8 cellular contexts compared by ENCODE assay signal in the genomic region with DNA sequence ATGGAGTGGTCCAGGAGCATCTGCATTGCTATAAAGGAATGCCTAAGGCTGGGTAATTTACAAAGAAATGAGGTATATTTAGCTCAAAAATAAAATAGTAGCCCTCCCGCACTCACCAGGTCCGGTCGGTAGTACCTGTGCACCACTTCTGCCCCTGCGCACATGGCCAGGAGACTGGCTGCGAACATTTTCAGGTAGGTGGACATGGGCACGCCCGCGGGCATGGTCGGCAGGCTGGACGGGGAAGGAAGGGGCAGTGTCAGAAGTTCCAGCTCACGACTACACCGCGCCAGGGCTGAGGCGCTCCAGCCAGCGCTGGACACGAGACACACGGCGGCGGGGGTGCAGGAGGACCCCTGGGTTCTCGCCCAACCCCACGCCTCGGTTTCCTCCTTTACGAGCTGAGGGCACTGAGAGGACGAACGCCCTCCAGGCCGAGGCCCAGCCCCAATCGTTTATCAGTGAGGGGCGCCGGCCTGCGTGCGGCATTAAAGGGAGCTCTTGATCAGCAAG. TPM values are rescaled to one million over a fixed set of nuclear protein-coding genes. Genes with fewer than 3 reads are reported as not detected.
A peak's percentile ranks its signal among the peaks of the same experiment; 100 is the strongest.
DNase-seq lines count a peak whose midpoint lies in the region; ATAC-seq and TF ChIP-seq lines count a peak whose summit lies in the region.

No MANE protein-coding gene starts in this region.

- peak overlapping the region; percentile 95 for H3K27ac ChIP-seq in SK-N-MC
- peak overlapping the region; percentile 91 for H3K27ac ChIP-seq in neural cell (ENCODE audit: low read length)

- no peak for TF ChIP-seq CTCF in neural cell (IDR thresholded peaks at IDR 0.05; ENCODE audit: poor library complexity, severe bottlenecking)

- DNase-seq in activated CD4-positive, alpha-beta T cell treated with anti-CD3 and anti-CD28 coated beads for 36 hours = no peak
- DNase-seq in activated CD4-positive, alpha-beta T cell treated with anti-CD3 and anti-CD28 coated beads, Interleukin-2, amount 50 U/mL, for 48 hours = no peak
- DNase-seq in SK-N-MC (ENCODE audit: low read depth, low spot score) (no peak), dermis blood vessel endothelial cell (no peak), globus pallidus (ENCODE audit: low spot score) (no peak)

- H3K9me2 ChIP-seq in neural cell (ENCODE audit: insufficient read depth, low read length) = no peaks in the 10 kb centered on the region

- peak overlapping the region; percentile 87 for H2AFZ ChIP-seq in neural cell (ENCODE audit: low read depth, low read length)

- H3K36me3 ChIP-seq in SK-N-MC (ENCODE audit: insufficient read depth, low read length) (peaks cover 30% of the 10 kb centered on the region), neural cell (ENCODE audit: insufficient read depth, low read length) (no peaks in the 10 kb centered on the region)

- H3K9me3 ChIP-seq in SK-N-MC (ENCODE audit: low read depth, low read length) = no peaks in the 10 kb centered on the region
- H3K9me3 ChIP-seq in neural cell (ENCODE audit: low read length) = no peaks in the 10 kb centered on the region

- H3K9ac ChIP-seq in SK-N-MC (ENCODE audit: insufficient read length) = peak overlapping the region; percentile 93
- peak overlapping the region; percentile 88 for H3K9ac ChIP-seq in neural cell (ENCODE audit: low read length)

- intact Hi-C loops in activated CD4-positive, alpha-beta T cell treated with anti-CD3 and anti-CD28 coated beads for 36 hours (cut with DNase I, micrococcal nuclease) = loop anchor here (1.0 to 2.0 kb wide), 5 partner anchors 9 to 116 kb away; partner anchors contain the start of genes HSP90B1 (in 2 of the 2), TDG (in 2 of the 2), HCFC2 (in 1 of the 2) and NT5DC3 (in 1 of the 2)

- H3K27me3 ChIP-seq in neural cell (ENCODE audit: insufficient read depth, low read depth, low read length) = no peaks in the 10 kb centered on the region

- peaks cover 45% of the 10 kb centered on the region for H3K4me1 Mint-ChIP-seq in activated CD4-positive, alpha-beta T cell treated with anti-CD3 and anti-CD28 coated beads for 36 hours

- peaks cover 3% of the 10 kb centered on the region for H3F3A ChIP-seq in neural cell (ENCODE audit: insufficient read depth, low read length, poor library complexity, severe bottlenecking)

- H3K9me3 Mint-ChIP-seq in activated CD4-positive, alpha-beta T cell treated with anti-CD3 and anti-CD28 coated beads for 36 hours (ENCODE audit: low read depth) = no peaks in the 10 kb centered on the region

- H3K4me3 ChIP-seq in SK-N-MC (peak overlapping the region; percentile 95), neural cell (ENCODE audit: low read length) (peak overlapping the region; percentile 97)

- no peaks in the 10 kb centered on the region for H3K27me3 Mint-ChIP-seq in activated CD4-positive, alpha-beta T cell treated with anti-CD3 and anti-CD28 coated beads for 36 hours

- TF ChIP-seq RAD21 in neural cell (conservative IDR thresholded peaks at IDR 0.05) = no peak

- peaks cover 32% of the 10 kb centered on the region for H3K36me3 Mint-ChIP-seq in activated CD4-positive, alpha-beta T cell treated with anti-CD3 and anti-CD28 coated beads for 36 hours (ENCODE audit: low read depth)

- peak overlapping the region; percentile 83 for H3K4me2 ChIP-seq in neural cell (ENCODE audit: low read length)

- peak overlapping the region; percentile 95 for H3K4me3 Mint-ChIP-seq in activated CD4-positive, alpha-beta T cell treated with anti-CD3 and anti-CD28 coated beads for 36 hours

- H3K79me2 ChIP-seq in neural cell (replicated peaks; ENCODE audit: insufficient read depth, low read length) = peaks cover 21% of the 10 kb centered on the region

- peak; percentile 0 for ATAC-seq in activated CD4-positive, alpha-beta T cell treated with anti-CD3 and anti-CD28 coated beads for 36 hours
- ATAC-seq in HG02938 (IDR thresholded peaks at IDR 0.05; ENCODE audit: unreplicated experiment) (peak; percentile 25), esophagus mucosa (peak; percentile 42)

- POLR2A ChIA-PET in activated CD4-positive, alpha-beta T cell treated with anti-CD3 and anti-CD28 coated beads for 36 hours (lab: Charles Lee) = interaction anchor here (0.6 to 3.6 kb wide), 5 partner anchors 9 to 48 kb away, joined by 3 to 41 read pairs (median 4); partner anchors contain the start of genes HSP90B1 and TDG

- H3K27ac Mint-ChIP-seq in activated CD4-positive, alpha-beta T cell treated with anti-CD3 and anti-CD28 coated beads for 36 hours = peak overlapping the region; percentile 94

- no peak for TF ChIP-seq EP300 in neural cell (conservative IDR thresholded peaks at IDR 0.05; ENCODE audit: poor library complexity, severe bottlenecking)

- CTCF ChIA-PET in activated CD4-positive, alpha-beta T cell treated with anti-CD3 and anti-CD28 coated beads for 36 hours (lab: Charles Lee) = interaction anchor here (0.7 to 4.4 kb wide), 7 partner anchors 9 to 141 kb away, joined by 3 to 32 read pairs (median 5); partner anchors contain the start of genes HSP90B1 and TDG

- no peaks in the 10 kb centered on the region for H4K20me1 ChIP-seq in neural cell (ENCODE audit: insufficient read depth)

TF ChIP-seq in neural cell, 6 proteins besides CTCF, POLR2A, EP300 and RAD21:
- TF ChIP-seq EZH2 (IDR thresholded peaks at IDR 0.05; ENCODE audit: borderline replicate concordance, insufficient read depth, low read length, poor library complexity, severe bottlenecking) = no peak
- no peak for TF ChIP-seq SMC3 (conservative IDR thresholded peaks at IDR 0.05; ENCODE audit: poor library complexity)
- no peak for TF ChIP-seq TAF1 (IDR thresholded peaks at IDR 0.05; ENCODE audit: low read depth)
- no peak for TF ChIP-seq MXI1 (conservative IDR thresholded peaks at IDR 0.05; ENCODE audit: poor library complexity, severe bottlenecking)
- no peak for TF ChIP-seq POLR2AphosphoS5 (IDR thresholded peaks at IDR 0.05)
- TF ChIP-seq, protein P1, sequence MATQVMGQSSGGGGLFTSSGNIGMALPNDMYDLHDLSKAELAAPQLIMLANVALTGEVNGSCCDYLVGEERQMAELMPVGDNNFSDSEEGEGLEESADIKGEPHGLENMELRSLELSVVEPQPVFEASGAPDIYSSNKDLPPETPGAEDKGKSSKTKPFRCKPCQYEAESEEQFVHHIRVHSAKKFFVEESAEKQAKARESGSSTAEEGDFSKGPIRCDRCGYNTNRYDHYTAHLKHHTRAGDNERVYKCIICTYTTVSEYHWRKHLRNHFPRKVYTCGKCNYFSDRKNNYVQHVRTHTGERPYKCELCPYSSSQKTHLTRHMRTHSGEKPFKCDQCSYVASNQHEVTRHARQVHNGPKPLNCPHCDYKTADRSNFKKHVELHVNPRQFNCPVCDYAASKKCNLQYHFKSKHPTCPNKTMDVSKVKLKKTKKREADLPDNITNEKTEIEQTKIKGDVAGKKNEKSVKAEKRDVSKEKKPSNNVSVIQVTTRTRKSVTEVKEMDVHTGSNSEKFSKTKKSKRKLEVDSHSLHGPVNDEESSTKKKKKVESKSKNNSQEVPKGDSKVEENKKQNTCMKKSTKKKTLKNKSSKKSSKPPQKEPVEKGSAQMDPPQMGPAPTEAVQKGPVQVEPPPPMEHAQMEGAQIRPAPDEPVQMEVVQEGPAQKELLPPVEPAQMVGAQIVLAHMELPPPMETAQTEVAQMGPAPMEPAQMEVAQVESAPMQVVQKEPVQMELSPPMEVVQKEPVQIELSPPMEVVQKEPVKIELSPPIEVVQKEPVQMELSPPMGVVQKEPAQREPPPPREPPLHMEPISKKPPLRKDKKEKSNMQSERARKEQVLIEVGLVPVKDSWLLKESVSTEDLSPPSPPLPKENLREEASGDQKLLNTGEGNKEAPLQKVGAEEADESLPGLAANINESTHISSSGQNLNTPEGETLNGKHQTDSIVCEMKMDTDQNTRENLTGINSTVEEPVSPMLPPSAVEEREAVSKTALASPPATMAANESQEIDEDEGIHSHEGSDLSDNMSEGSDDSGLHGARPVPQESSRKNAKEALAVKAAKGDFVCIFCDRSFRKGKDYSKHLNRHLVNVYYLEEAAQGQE (IDR thresholded peaks at IDR 0.05; ENCODE audit: borderline replicate concordance) = no peak
TF ChIP-seq in neural cell: peak in this region for 0.

RNA-seq across cellular contexts. Expression of gene TDG, which starts 9.1 kb away (rescaled TPM):
- total RNA-seq in activated CD4-positive, alpha-beta T cell treated with anti-CD3 and anti-CD28 coated beads for 36 hours = 10 to 100 TPM; 35.4 to 37.2 TPM
- total RNA-seq in esophagus mucosa (20.4 TPM), dermis blood vessel endothelial cell (30.5 and 30.8 TPM in 2 replicates)
- 125 and 128 TPM in 2 replicates for polyA plus RNA-seq in neural cell
- polyA minus RNA-seq in neural cell = 80.6 and 99.1 TPM in 2 replicates

RNA-seq across cellular contexts. Expression of gene HSP90B1, which starts 26.4 kb away (rescaled TPM):
- 100 to 1,000 TPM; 384 to 394 TPM for total RNA-seq in activated CD4-positive, alpha-beta T cell treated with anti-CD3 and anti-CD28 coated beads for 36 hours
- total RNA-seq in esophagus mucosa (219 TPM), dermis blood vessel endothelial cell (932 and 1,739 TPM in 2 replicates)
- polyA plus RNA-seq in neural cell = 198 and 242 TPM in 2 replicates
- polyA minus RNA-seq in neural cell = 141 and 162 TPM in 2 replicates
